In the genomic region with DNA sequence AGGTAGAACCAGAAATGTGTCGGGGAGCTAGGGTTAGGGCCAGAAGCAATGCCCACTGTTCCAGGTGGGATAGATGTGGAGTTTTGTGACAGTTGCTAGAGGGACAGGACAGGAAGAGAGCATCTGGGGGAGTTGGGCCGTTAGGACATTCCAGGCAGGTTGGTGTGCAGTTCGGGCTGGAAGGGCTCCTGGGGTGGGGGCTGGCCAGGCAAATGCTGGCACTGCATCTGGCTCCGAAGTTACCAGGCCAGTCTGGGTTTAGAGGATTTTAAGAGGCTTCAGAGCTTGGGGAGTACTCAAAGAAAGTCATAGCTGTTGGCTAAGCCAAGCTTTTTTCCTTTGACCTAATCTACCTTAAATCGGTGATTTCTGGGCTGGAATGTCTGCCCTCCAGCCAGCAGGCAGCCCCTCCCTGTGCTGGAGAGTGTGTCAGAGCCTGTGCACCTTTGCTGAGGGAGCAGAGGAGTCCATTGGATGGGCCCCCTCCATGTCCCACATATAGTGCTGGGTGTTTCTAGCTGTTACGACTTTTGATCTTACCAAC, we compare ENCODE assay signal across 12 cellular contexts. TPM values are rescaled to one million over a fixed set of nuclear protein-coding genes. Genes with fewer than 3 reads are reported as not detected.
DNase-seq lines count a peak whose midpoint lies in the region; ATAC-seq, FAIRE-seq and TF ChIP-seq lines count a peak whose summit lies in the region.
"Had no signal": no experiment of that assay in that cellular context is flagged by ENCODE, and none has a peak within 500 bp of the region (broad histone marks: within the 10 kb centered on the region; RNA-seq: fewer than 3 reads in every experiment).

No MANE protein-coding gene starts in this region.

- H3K9me3 ChIP-seq in Peyer's patch (no peaks in the 10 kb centered on the region), small intestine (ENCODE audit: control insufficient read depth, low read depth) (no peaks in the 10 kb centered on the region), right lobe of liver (no peaks in the 10 kb centered on the region)
- no peaks in the 10 kb centered on the region for H3K9me3 ChIP-seq in effector memory CD4-positive, alpha-beta T cell (ENCODE audit: control insufficient read depth, low read length)
- H3K9me3 ChIP-seq: ovary had no signal

- no peaks in the 10 kb centered on the region for H3K27me3 ChIP-seq in Peyer's patch
- no peaks in the 10 kb centered on the region for H3K27me3 ChIP-seq in effector memory CD4-positive, alpha-beta T cell (replicated peaks; ENCODE audit: control insufficient read depth, insufficient read depth, low read length, poor library complexity, severe bottlenecking)
- H3K27me3 ChIP-seq in small intestine (ENCODE audit: control insufficient read depth in 2 of 2, insufficient read depth in 2 of 2, low read length in 2 of 2) = no peaks in the 10 kb centered on the region
- no peaks in the 10 kb centered on the region for H3K27me3 ChIP-seq in right lobe of liver
- H3K27me3 ChIP-seq: ovary had no signal

- intact Hi-C loops in right lobe of liver (cut with DNase I) = no loop called here

- peak overlapping the region; percentile 61 to 73 (median 70) for H3K27ac ChIP-seq in Peyer's patch
- H3K27ac ChIP-seq in effector memory CD4-positive, alpha-beta T cell (ENCODE audit: insufficient read depth, low read length, poor library complexity, severe bottlenecking) = peak overlapping the region; percentile 81
- H3K27ac ChIP-seq in small intestine (ENCODE audit: low read depth in 1 of 2, low read length in 1 of 2) = peak overlapping the region; percentile 61 to 64
- H3K27ac ChIP-seq in right lobe of liver = no peak overlapping the region
- H3K27ac ChIP-seq: GM23248, ovary, VCaP had no signal

- whole genome bisulfite sequencing in small intestine, 3 donors = 76 to 87% (median 82%) methylated on average over 6 of the region's 6 CpGs
- 74% methylated on average over 5 of the region's 6 CpGs for WGBS in right lobe of liver (ENCODE audit: insufficient coverage, low coverage, low lambda C conversion rate, missing lambda C conversion rate)

- DNase-seq in ELF-1 (ENCODE audit: low read depth, low spot score) (peak; percentile 58), Peyer's patch (no peak), small intestine (no peak), NOMO-1 treated with dmso at 0.1 percent for 144 hours (lab: John Stamatoyannopoulos, UW; ENCODE audit: unreplicated experiment) (no peak), right lobe of liver (no peak), GOT3 (lab: John Stamatoyannopoulos, UW) (no peak)
- no peak for DNase-seq in effector memory CD4-positive, alpha-beta T cell
- DNase-seq: COR-L47, GM23248, NCI-H524 treated with DMSO at 0.1 percent for 48 hours, ovary had no signal

- FAIRE-seq in small intestine (lab: Jason Lieb, UNC) = no peak

- H3K4me1 ChIP-seq in Peyer's patch (peaks cover 0 to 29% (median 23%) of the 10 kb centered on the region in 4 donors), small intestine (ENCODE audit: control insufficient read depth in 2 of 2, insufficient read depth in 1 of 2, low read depth in 1 of 2, low read length in 1 of 2) (peaks cover 4 to 13% of the 10 kb centered on the region in 2 donors), right lobe of liver (peaks cover 0 to 6% (median 0%) of the 10 kb centered on the region in 4 donors)
- peaks cover 83% of the 10 kb centered on the region for H3K4me1 ChIP-seq in effector memory CD4-positive, alpha-beta T cell (ENCODE audit: control insufficient read depth, insufficient read depth, low read length, poor library complexity, severe bottlenecking)

- peaks cover 0 to 25% (median 0%) of the 10 kb centered on the region in 3 donors for H3K36me3 ChIP-seq in Peyer's patch
- H3K36me3 ChIP-seq in effector memory CD4-positive, alpha-beta T cell (ENCODE audit: control insufficient read depth, insufficient read depth, low read length) = peaks cover 32% of the 10 kb centered on the region
- peaks cover 8 to 11% of the 10 kb centered on the region in 2 donors for H3K36me3 ChIP-seq in small intestine (ENCODE audit: control insufficient read depth in 2 of 2, insufficient read depth in 2 of 2, low read length in 2 of 2)
- H3K36me3 ChIP-seq in right lobe of liver = peaks cover 0 to under 1% (median 0%) of the 10 kb centered on the region in 4 donors
- H3K36me3 ChIP-seq: ovary had no signal

- TF ChIP-seq CTCF in Peyer's patch (IDR thresholded peaks at IDR 0.05) (no peak), right lobe of liver (IDR thresholded peaks at IDR 0.05) (no peak)

- no peak overlapping the region for H3K4me3 ChIP-seq in Peyer's patch
- peak overlapping the region; percentile 35 for H3K4me3 ChIP-seq in effector memory CD4-positive, alpha-beta T cell (ENCODE audit: insufficient read depth, low read depth, low read length, poor library complexity, severe bottlenecking)
- no peak overlapping the region for H3K4me3 ChIP-seq in small intestine (ENCODE audit: low read depth in 1 of 2, low read length in 2 of 2)
- no peak overlapping the region for H3K4me3 ChIP-seq in right lobe of liver
- H3K4me3 ChIP-seq: GM23248, ovary had no signal

- TF ChIP-seq POLR2A in Peyer's patch (IDR thresholded peaks at IDR 0.05) = no peak
- no peak for TF ChIP-seq POLR2A in right lobe of liver (IDR thresholded peaks at IDR 0.05)

- ATAC-seq in right lobe of liver = no peak

RNA-seq across cellular contexts. Expression of a gene that starts 20.8 kb away (rescaled TPM):
- 100 to 1,000 TPM in 3 of 4 donors, 10 to 100 TPM in 1; 93.0 to 357 (median 191) TPM for total RNA-seq in Peyer's patch
- 10 to 100 TPM; 27.6 to 67.3 (median 35.0) TPM for polyA plus RNA-seq in small intestine
- 10 to 100 TPM in 5 of 6 experiments, 1 to 10 TPM in 1; 9.5 to 22.6 (median 16.6) TPM for total RNA-seq in right lobe of liver

Comparison
In these comparisons a context has a peak if more than half of its experiments do, and no peak if none do; other contexts are left out.
1. H3K27ac ChIP-seq: peak in Peyer's patch (4 of 4), effector memory CD4-positive, alpha-beta T cell (single experiment) and small intestine (2 of 2); none in right lobe of liver (0 of 3).